In genomic region chr3:185912929-185913901, GRCh38 we compare ENCODE assay signal across 12 cellular contexts. TPM values are rescaled to one million over a fixed set of nuclear protein-coding genes. Genes with fewer than 3 reads are reported as not detected.
DNase-seq lines count a peak whose midpoint lies in the region; ATAC-seq, FAIRE-seq and TF ChIP-seq lines count a peak whose summit lies in the region.
"Had no signal": no experiment of that assay in that cellular context is flagged by ENCODE, and none has a peak within 500 bp of the region (broad histone marks: within the 10 kb centered on the region; RNA-seq: fewer than 3 reads in every experiment).

No MANE protein-coding gene starts in this region.

- TF ChIP-seq CTCF in A549 (IDR thresholded peaks at IDR 0.05) (no peak), PC-3 (conservative IDR thresholded peaks at IDR 0.05; ENCODE audit: low read depth, low read length) (no peak)

- no peak overlapping the region for H3K4me2 ChIP-seq in A549
- no peak overlapping the region for H3K4me2 ChIP-seq in PC-3 (ENCODE audit: low read length)

- no peaks in the 10 kb centered on the region for H3K9me3 ChIP-seq in A549
- H3K9me3 ChIP-seq in PC-3 (ENCODE audit: low read length) = no peaks in the 10 kb centered on the region

- no peak for TF ChIP-seq POLR2A in A549 (IDR thresholded peaks at IDR 0.05; ENCODE audit: low read length)

- peaks cover 18% of the 10 kb centered on the region; the same call in 1 of the 2 replicates for H3K79me2 ChIP-seq in PC-3 (ENCODE audit: low read length)

- 70% methylated on average over 7 of the region's 7 CpGs for WGBS in A549 (ENCODE audit: missing lambda C conversion rate)

- FAIRE-seq in A549 (lab: Jason Lieb, UNC) = no peak
- FAIRE-seq: colon, small intestine had no signal

- BruUV-seq in PC-3 (replicated peaks; lab: Mats Ljungman, UMichigan) = TSS peak; percentile 1

- no peaks in the 10 kb centered on the region for H3K27me3 ChIP-seq in PC-3 (ENCODE audit: low read length)

- ATAC-seq in A549 (peak in 1 of 2 experiments; percentile 16; a peak in 1 of 6 replicates), PC-3 (no peak), HG03095 (IDR thresholded peaks at IDR 0.05; ENCODE audit: unreplicated experiment) (no peak), HG02571 (IDR thresholded peaks at IDR 0.05; ENCODE audit: unreplicated experiment) (no peak)
- ATAC-seq: activated CD4-positive, CD25-positive, alpha-beta regulatory T cell treated with anti-CD3 and anti-CD28 coated beads, Interleukin-2, amount 50 U/mL, for 24 hours had no signal

- POLR2A ChIA-PET in A549 (lab: Yijun Ruan, JAX) = interaction anchor here (0.7 to 2.2 kb wide), 4 partner anchors 24 to 253 kb away, joined by 3 to 7 read pairs (median 4); partner anchors contain the start of gene TRA2B
- POLR2A ChIA-PET in PC-3 (lab: Charles Lee; ENCODE audit: unreplicated experiment) = interaction anchor here (0.8 kb wide), 1 partner anchor 1153 kb away, joined by 14 read pairs; no protein-coding TSS in a partner anchor

- no peak overlapping the region for H2AFZ ChIP-seq in PC-3 (ENCODE audit: low read length)

- peaks cover 12% of the 10 kb centered on the region; the same call in 1 of the 3 replicates for H3K4me1 ChIP-seq in A549
- no peaks in the 10 kb centered on the region for H3K4me1 ChIP-seq in PC-3 (ENCODE audit: insufficient read depth, low read length)

- no peak for DNase-seq in A549 (ENCODE audit: low read depth in 1 of 2, low spot score in 1 of 2)
- peak; percentile 75 for DNase-seq in DMS 273 (lab: John Stamatoyannopoulos, UW; ENCODE audit: unreplicated experiment)
- peak; percentile 18 for DNase-seq in PC-3
- peak in 1 of 3 donors; percentile 5 for DNase-seq in immature natural killer cell
- DNase-seq in NCI-H146 treated with DMSO at 0.1 percent for 48 hours (lab: John Stamatoyannopoulos, UW; ENCODE audit: unreplicated experiment) = no peak
- no peak for DNase-seq in NCI-H2196 treated with DMSO at 0.1 percent for 48 hours (lab: John Stamatoyannopoulos, UW; ENCODE audit: unreplicated experiment)
- DNase-seq: SHP77 treated with DMSO at 0.1 percent for 48 hours, small intestine had no signal

- peaks cover 10 to 18% (median 11%) of the 10 kb centered on the region in 3 donors for H3K27me3 Mint-ChIP-seq in immature natural killer cell (ENCODE audit: low read depth in 3 of 3)

- H3K4me3 ChIP-seq in A549 (no peak overlapping the region), PC-3 (ENCODE audit: low read length) (no peak overlapping the region)

- H3K36me3 Mint-ChIP-seq in immature natural killer cell = peaks cover 0 to 20% (median 12%) of the 10 kb centered on the region in 3 donors

- no peak overlapping the region for H3K27ac ChIP-seq in A549
- no peak overlapping the region for H3K27ac ChIP-seq in PC-3 (ENCODE audit: low read length)

- H3F3A ChIP-seq in PC-3 (ENCODE audit: low read length, unreplicated experiment) = peaks cover 34% of the 10 kb centered on the region

- H3K4me3 Mint-ChIP-seq in immature natural killer cell = no peak overlapping the region

- peaks cover 6 to 25% of the 10 kb centered on the region in 2 donors for H3K4me1 Mint-ChIP-seq in immature natural killer cell

- CTCF ChIA-PET in A549 (lab: Yijun Ruan, JAX) (interaction anchor here (0.8 to 3.9 kb wide), 6 partner anchors 8 to 329 kb away, joined by 3 to 15 read pairs (median 3); no protein-coding TSS in a partner anchor), PC-3 (lab: Charles Lee) (interaction anchor here (1.2 kb wide), 1 partner anchor 253 kb away, joined by 9 read pairs; no protein-coding TSS in a partner anchor)

- H3K9me2 ChIP-seq in PC-3 (replicated peaks; ENCODE audit: low read length) = no peaks in the 10 kb centered on the region

- no peak for TF ChIP-seq EP300 in A549 (IDR thresholded peaks at IDR 0.05)

- intact Hi-C loops in PC-3 (cut with micrococcal nuclease) = loop anchor here (5.0 kb wide), 1 partner anchor 251 kb away; no protein-coding TSS in a partner anchor

- H4K20me1 ChIP-seq in PC-3 (ENCODE audit: low read length) = peaks cover 37% of the 10 kb centered on the region

- H3K27ac Mint-ChIP-seq in immature natural killer cell = peak overlapping the region in 4 of 6 donors; percentile 25 to 80 (median 62)

- peaks cover 41% of the 10 kb centered on the region for H3K36me3 ChIP-seq in PC-3 (ENCODE audit: low read depth, low read length)

- no peak overlapping the region for H3K9ac ChIP-seq in PC-3 (ENCODE audit: low read length)

- H3K9me3 Mint-ChIP-seq in immature natural killer cell = no peaks in the 10 kb centered on the region

- TF ChIP-seq RAD21 in A549 (conservative IDR thresholded peaks at IDR 0.05 in 1 of 2, IDR thresholded peaks at IDR 0.05 in 1 of 2) = no peak

TF ChIP-seq in A549, 52 proteins besides CTCF, POLR2A, EP300 and RAD21:
- no peak for TF ChIP-seq ATOH8 (CRISPR knock-in tag; IDR thresholded peaks at IDR 0.05; ENCODE audit: low read depth)
- TF ChIP-seq USF2 (IDR thresholded peaks at IDR 0.05) = no peak
- TF ChIP-seq, protein P1, sequence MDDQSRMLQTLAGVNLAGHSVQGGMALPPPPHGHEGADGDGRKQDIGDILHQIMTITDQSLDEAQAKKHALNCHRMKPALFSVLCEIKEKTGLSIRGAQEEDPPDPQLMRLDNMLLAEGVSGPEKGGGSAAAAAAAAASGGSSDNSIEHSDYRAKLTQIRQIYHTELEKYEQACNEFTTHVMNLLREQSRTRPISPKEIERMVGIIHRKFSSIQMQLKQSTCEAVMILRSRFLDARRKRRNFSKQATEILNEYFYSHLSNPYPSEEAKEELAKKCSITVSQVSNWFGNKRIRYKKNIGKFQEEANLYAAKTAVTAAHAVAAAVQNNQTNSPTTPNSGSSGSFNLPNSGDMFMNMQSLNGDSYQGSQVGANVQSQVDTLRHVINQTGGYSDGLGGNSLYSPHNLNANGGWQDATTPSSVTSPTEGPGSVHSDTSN (IDR thresholded peaks at IDR 0.05) = no peak
- peak; percentile 61 for TF ChIP-seq FOSB (CRISPR knock-in tag; IDR thresholded peaks at IDR 0.05)
- peak; percentile 97 for TF ChIP-seq POLR2AphosphoS2 (conservative IDR thresholded peaks at IDR 0.05; ENCODE audit: low read length)
- no peak for TF ChIP-seq RNF2 (IDR thresholded peaks at IDR 0.05; ENCODE audit: borderline replicate concordance, low read depth)
- TF ChIP-seq HOXA7 (CRISPR knock-in tag; IDR thresholded peaks at IDR 0.05) = peak; percentile 8; the same call in 1 of the 2 replicates
- no peak for TF ChIP-seq JUNB (IDR thresholded peaks at IDR 0.05)
- TF ChIP-seq HOXB5 (CRISPR knock-in tag; IDR thresholded peaks at IDR 0.05) = no peak
- no peak for TF ChIP-seq TP53 (CRISPR knock-in tag; IDR thresholded peaks at IDR 0.05)
- TF ChIP-seq MAZ (IDR thresholded peaks at IDR 0.05; ENCODE audit: borderline replicate concordance, low read depth, low read length) = no peak
- no peak for TF ChIP-seq ZSCAN20 (CRISPR knock-in tag; IDR thresholded peaks at IDR 0.05)
- TF ChIP-seq ZNF302 (CRISPR knock-in tag; IDR thresholded peaks at IDR 0.05) = no peak

RNA-seq across cellular contexts. Expression of gene TRA2B, which starts 24.6 kb away (rescaled TPM):
- 186 and 273 TPM in 2 replicates for polyA plus RNA-seq in A549 (2011; rRNA removed)
- 125 and 182 TPM in 2 replicates for polyA plus RNA-seq in A549 (2012; cell fraction: cytosol; rRNA removed)
- 115 and 156 TPM in 2 replicates for polyA plus RNA-seq in A549 (2012; cell fraction: nucleus; rRNA removed)
- polyA plus RNA-seq in A549 (2017; fragmentation: RNase III; extraction: RNeasy Plus Mini Kit Qiagen cat#74134 plus additional on column Dnase treatment) = 180 to 204 TPM (median 193 TPM) in 3 replicates
- polyA minus RNA-seq in A549 (2011; rRNA and poly(A)+ RNA removed) = 238 and 248 TPM in 2 replicates
- total RNA-seq in PC-3 (2014; rRNA removed) = 279 and 287 TPM in 2 replicates
- polyA plus RNA-seq in immature natural killer cell = 100 to 1,000 TPM; 133 to 223 (median 191) TPM

Comparison
In these comparisons a context has a peak if more than half of its experiments do, and no peak if none do; other contexts are left out.
1. DNase-seq: peak in DMS 273 (single experiment) and PC-3 (single experiment); none in A549 (0 of 2), NCI-H146 treated with DMSO at 0.1 percent for 48 hours (single experiment) and NCI-H2196 treated with DMSO at 0.1 percent for 48 hours (single experiment).